In the genomic region with DNA sequence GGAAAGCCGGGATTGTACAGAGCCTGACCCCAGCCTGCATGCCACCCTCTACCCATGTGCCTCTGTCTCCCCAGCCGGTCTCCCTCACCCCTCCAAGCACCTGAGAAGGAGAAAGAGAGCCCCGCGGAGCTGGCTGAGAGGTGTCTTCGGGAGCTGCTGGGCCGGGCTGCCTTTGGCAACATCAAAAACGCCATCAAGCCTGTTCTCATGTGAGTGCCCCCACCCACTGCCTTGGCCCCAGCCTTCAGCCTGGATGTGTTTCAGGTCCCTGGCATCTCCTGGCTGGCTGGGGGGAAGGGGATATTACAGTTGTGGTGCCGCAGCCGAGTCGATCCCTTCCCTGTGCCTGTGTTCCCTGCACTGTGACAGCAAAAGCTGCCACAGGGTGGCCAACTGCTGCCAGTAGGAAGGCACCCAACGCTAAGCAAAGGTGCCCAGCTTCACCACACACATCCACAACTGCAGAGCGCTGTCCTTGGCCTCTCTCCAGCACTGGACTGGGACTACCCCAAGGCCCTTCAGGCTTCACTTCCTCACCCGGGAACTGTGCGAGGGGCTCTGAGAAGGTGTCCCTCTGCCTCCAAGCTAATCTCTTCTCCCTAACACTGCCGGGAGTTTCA, we compare ENCODE assay signal across 12 cellular contexts. TPM values are rescaled to one million over a fixed set of nuclear protein-coding genes. Genes with fewer than 3 reads are reported as not detected.
DNase-seq lines count a peak whose midpoint lies in the region; ATAC-seq and TF ChIP-seq lines count a peak whose summit lies in the region.
"Had no signal": no experiment of that assay in that cellular context is flagged by ENCODE, and none has a peak within 500 bp of the region (broad histone marks: within the 10 kb centered on the region; RNA-seq: fewer than 3 reads in every experiment).

No MANE protein-coding gene starts in this region.

- 95% methylated on average over 15 of the region's 15 CpGs for WGBS in mesenchymal stem cell

- peak; percentile 16 for TF ChIP-seq CTCF in DND-41 (IDR thresholded peaks at IDR 0.05; ENCODE audit: borderline replicate concordance, extremely low read depth, low read length, poor library complexity, severe bottlenecking)
- peak; percentile 36 for TF ChIP-seq CTCF in LNCaP clone FGC (IDR thresholded peaks at IDR 0.05; ENCODE audit: control insufficient read depth, extremely low read depth, insufficient read depth)
- peak; percentile 31 for TF ChIP-seq CTCF in VCaP (conservative IDR thresholded peaks at IDR 0.05)

- no peaks in the 10 kb centered on the region for H3K36me3 ChIP-seq in DND-41 (ENCODE audit: insufficient read depth, low read length)
- H3K36me3 ChIP-seq in mesenchymal stem cell (ENCODE audit: control insufficient read depth in 1 of 2, insufficient read depth in 2 of 2, low read depth in 1 of 2, low read length in 2 of 2): peaks cover 0 to 2% of the 10 kb centered on the region in 2 experiments
- H3K36me3 ChIP-seq: left ventricle myocardium inferior had no signal

- no peak overlapping the region for H4K91ac ChIP-seq in mesenchymal stem cell (ENCODE audit: low read length)

- no peak overlapping the region for H2BK5ac ChIP-seq in mesenchymal stem cell (ENCODE audit: low read depth, low read length, poor library complexity, severe bottlenecking)

- H3K79me1 ChIP-seq in mesenchymal stem cell (replicated peaks; ENCODE audit: low read length, poor library complexity, severe bottlenecking): no peaks in the 10 kb centered on the region

- DNase-seq in DND-41 (no peak), LNCaP clone FGC (ENCODE audit: low read depth) (no peak), mesenchymal stem cell (no peak)
- DNase-seq in NK-92 treated with Interleukin-12 subunit alpha and Interleukin-12 subunit beta, amount 100 ng/mL, for 24 hours (lab: John Stamatoyannopoulos, UW): no peak
- DNase-seq in activated CD4-positive, CD25-positive, alpha-beta regulatory T cell treated with anti-CD3 and anti-CD28 coated beads, Interleukin-2, amount 50 U/mL, for 72 hours: no peak
- DNase-seq: DMS 273 treated with DMSO at 0.1 percent for 48 hours had no signal

- H3K27ac ChIP-seq in DND-41 (ENCODE audit: low read length) (no peak overlapping the region), VCaP (no peak overlapping the region), mesenchymal stem cell (ENCODE audit: low read length, poor library complexity, severe bottlenecking) (no peak overlapping the region)
- H3K27ac ChIP-seq: esophagus muscularis mucosa, hepatocyte, SK-N-MC had no signal

- no peaks in the 10 kb centered on the region for H3K9me3 ChIP-seq in DND-41 (ENCODE audit: insufficient read depth, low read length, severe bottlenecking)
- H3K9me3 ChIP-seq in mesenchymal stem cell (ENCODE audit: control insufficient read depth, low read length): no peaks in the 10 kb centered on the region
- H3K9me3 ChIP-seq: esophagus muscularis mucosa, left ventricle myocardium inferior had no signal

- no peaks in the 10 kb centered on the region for H3K79me2 ChIP-seq in DND-41 (ENCODE audit: insufficient read depth, low read length)
- H3K79me2 ChIP-seq: hepatocyte had no signal

- no peak overlapping the region for H4K8ac ChIP-seq in mesenchymal stem cell (ENCODE audit: low read length)

- H2AK5ac ChIP-seq in mesenchymal stem cell (ENCODE audit: low read length, severe bottlenecking): no peak overlapping the region

- H3K18ac ChIP-seq in mesenchymal stem cell (ENCODE audit: low read depth in 1 of 2, low read length in 2 of 2): no peak overlapping the region

- H4K20me1 ChIP-seq in DND-41 (ENCODE audit: insufficient read depth, low read length): no peaks in the 10 kb centered on the region

- no peak overlapping the region for H2BK15ac ChIP-seq in mesenchymal stem cell (ENCODE audit: low read depth, poor library complexity, severe bottlenecking)

- no peak overlapping the region for H3K4me3 ChIP-seq in DND-41 (ENCODE audit: low read depth in 1 of 2, low read length in 2 of 2)
- no peak overlapping the region for H3K4me3 ChIP-seq in LNCaP clone FGC (ENCODE audit: low read depth, low read length)
- H3K4me3 ChIP-seq in mesenchymal stem cell (ENCODE audit: insufficient read depth in 1 of 2, low read depth in 1 of 2, low read length in 2 of 2): no peak overlapping the region
- H3K4me3 ChIP-seq: hepatocyte, left ventricle myocardium inferior, SK-N-MC had no signal

- H3K14ac ChIP-seq in mesenchymal stem cell (ENCODE audit: low read length in 2 of 2): no peak overlapping the region

- H2BK120ac ChIP-seq in mesenchymal stem cell (ENCODE audit: low read depth, low read length): no peak overlapping the region

- H2AFZ ChIP-seq in DND-41 (ENCODE audit: low read depth, low read length): no peak overlapping the region
- no peak overlapping the region for H2AFZ ChIP-seq in mesenchymal stem cell (ENCODE audit: low read depth, low read length)
- H2AFZ ChIP-seq: hepatocyte had no signal

- no peak overlapping the region for H3K23ac ChIP-seq in mesenchymal stem cell (ENCODE audit: low read length in 2 of 2)

- peaks cover 4% of the 10 kb centered on the region for H3K4me1 ChIP-seq in DND-41 (ENCODE audit: insufficient read depth, low read length)
- peaks cover 3% of the 10 kb centered on the region for H3K4me1 ChIP-seq in mesenchymal stem cell (ENCODE audit: control insufficient read depth, insufficient read depth, low read depth, low read length)

- peaks cover 13% of the 10 kb centered on the region for H3K27me3 ChIP-seq in DND-41 (ENCODE audit: insufficient read depth, low read length, poor library complexity)
- H3K27me3 ChIP-seq in mesenchymal stem cell (ENCODE audit: control insufficient read depth in 1 of 2, insufficient read depth in 1 of 2, low read length in 2 of 2): peaks cover 0 to 40% of the 10 kb centered on the region in 2 experiments
- H3K27me3 ChIP-seq: hepatocyte had no signal

- ATAC-seq in DND-41 (ENCODE audit: insufficient read depth, low read depth): no peak
- no peak for ATAC-seq in GM21528 (IDR thresholded peaks at IDR 0.05; ENCODE audit: low FRiP score, unreplicated experiment)

- H3K9ac ChIP-seq in DND-41 (ENCODE audit: low read depth, low read length) (no peak overlapping the region), mesenchymal stem cell (ENCODE audit: low read length) (peak overlapping the region; percentile 45)

- H3K4me2 ChIP-seq in DND-41 (ENCODE audit: insufficient read depth, low read length): no peak overlapping the region
- H3K4me2 ChIP-seq in mesenchymal stem cell (ENCODE audit: low read length, poor library complexity, severe bottlenecking): no peak overlapping the region
- H3K4me2 ChIP-seq: hepatocyte had no signal

- no peak overlapping the region for H2BK12ac ChIP-seq in mesenchymal stem cell (ENCODE audit: low read length in 2 of 2)

- no peak overlapping the region for H3K4ac ChIP-seq in mesenchymal stem cell (ENCODE audit: low read depth in 1 of 2, low read length in 2 of 2)

RNA-seq across cellular contexts. Expression of a gene that starts 38.4 kb away (rescaled TPM):
- polyA plus RNA-seq in mesenchymal stem cell (2013, experiment 1 of 2): not detected
- not detected for polyA plus RNA-seq in mesenchymal stem cell (2013, experiment 2 of 2)
